3 cellular contexts compared by ENCODE assay signal in genomic region chr4:79367111-79367510, GRCh38. TPM values are rescaled to one million over a fixed set of nuclear protein-coding genes. Genes with fewer than 3 reads are reported as not detected.
"Had no signal": no experiment of that assay in that cellular context is flagged by ENCODE, and none has a peak within 500 bp of the region (broad histone marks: within the 10 kb centered on the region; RNA-seq: fewer than 3 reads in every experiment).

No MANE protein-coding gene starts in this region.

- H3K4me3 ChIP-seq: GM12878 had no signal

- ATAC-seq: GM12878 had no signal

- DNase-seq: GDM1, GF-D8 had no signal

RNA-seq across cellular contexts. Expression of gene GK2, which starts 40.9 kb away (rescaled TPM):
- total RNA-seq: GM12878 had no signal
- polyA plus RNA-seq: GM12878 had no signal

RNA-seq across cellular contexts. Expression of gene NAA11, which starts 41.2 kb away (rescaled TPM):
- total RNA-seq: GM12878 had no signal
